Comparison of ENCODE assay signal across 8 cellular contexts in the genomic region with DNA sequence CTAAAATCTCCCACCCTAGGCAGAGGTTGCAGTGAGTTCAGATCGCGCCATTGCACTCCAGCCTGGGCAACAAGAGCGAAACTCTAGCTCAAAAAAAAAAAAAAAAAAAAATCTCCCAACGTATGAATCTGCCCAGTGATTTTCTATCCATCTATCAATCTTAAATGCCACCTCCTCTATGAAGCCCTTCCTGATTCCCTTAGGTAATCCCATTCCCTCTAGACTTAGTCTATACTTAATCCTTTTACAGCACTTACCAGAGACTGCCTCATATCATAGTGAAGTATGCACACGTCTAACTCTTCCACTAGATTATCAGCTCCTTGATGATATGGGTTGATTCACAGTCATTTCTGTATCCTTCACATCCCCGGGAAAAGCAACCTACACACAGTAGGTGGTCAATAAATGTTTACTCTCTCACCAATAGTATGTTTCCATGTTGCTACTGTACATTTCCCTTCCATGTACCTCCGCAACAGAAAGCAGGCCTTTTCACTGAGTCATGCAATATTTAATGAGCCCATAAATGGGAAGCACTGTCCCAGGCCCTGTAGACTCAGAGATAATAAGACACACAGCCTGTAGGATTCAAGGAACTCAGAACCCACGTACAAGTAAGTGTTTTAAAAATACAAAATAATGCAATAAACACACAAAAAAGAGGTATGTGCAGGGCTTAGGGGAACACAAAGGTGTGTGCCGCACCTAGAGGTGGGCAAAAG. TPM values are rescaled to one million over a fixed set of nuclear protein-coding genes. Genes with fewer than 3 reads are reported as not detected.
DNase-seq lines count a peak whose midpoint lies in the region; ATAC-seq and TF ChIP-seq lines count a peak whose summit lies in the region.

No MANE protein-coding gene starts in this region.

- no peak for DNase-seq in CD8-positive, alpha-beta T cell
- no peak for DNase-seq in MG63
- no peak for DNase-seq in colonic mucosa
- DNase-seq in DMS153 treated with DMSO at 0.1 percent for 48 hours (lab: John Stamatoyannopoulos, UW; ENCODE audit: unreplicated experiment), result no peak
- no peak for DNase-seq in activated CD4-positive, alpha-beta T cell treated with anti-CD3 and anti-CD28 coated beads, Interleukin-2, amount 50 U/mL, for 48 hours
- no peak for DNase-seq in NCI-H128 (lab: John Stamatoyannopoulos, UW; ENCODE audit: unreplicated experiment)

- no peak overlapping the region for H3K27ac Mint-ChIP-seq in CD8-positive, alpha-beta T cell
- H3K27ac Mint-ChIP-seq in nephron, result no peak overlapping the region

- H3K9me3 Mint-ChIP-seq in CD8-positive, alpha-beta T cell, result no peaks in the 10 kb centered on the region
- no peaks in the 10 kb centered on the region for H3K9me3 Mint-ChIP-seq in nephron

- peak overlapping the region in 1 of 2 donors; percentile 83 for H3K9ac ChIP-seq in colonic mucosa (ENCODE audit: low read depth in 2 of 2, low read length in 2 of 2)

- no peaks in the 10 kb centered on the region for H3K27me3 Mint-ChIP-seq in CD8-positive, alpha-beta T cell (ENCODE audit: low read depth)
- H3K27me3 Mint-ChIP-seq in nephron (ENCODE audit: low read depth), result no peaks in the 10 kb centered on the region

- no peak overlapping the region for H3K27ac ChIP-seq in CD8-positive, alpha-beta T cell (ENCODE audit: low read depth, low read length)
- H3K27ac ChIP-seq in colonic mucosa, result no peak overlapping the region

- H3K36me3 Mint-ChIP-seq in CD8-positive, alpha-beta T cell, result peaks cover 71% of the 10 kb centered on the region
- peaks cover 58% of the 10 kb centered on the region for H3K36me3 Mint-ChIP-seq in nephron (ENCODE audit: low read depth)

- peaks cover 34% of the 10 kb centered on the region for H3K4me1 ChIP-seq in CD8-positive, alpha-beta T cell (ENCODE audit: insufficient read depth, low read length)
- peaks cover 5% of the 10 kb centered on the region for H3K4me1 ChIP-seq in colonic mucosa

- POLR2A ChIA-PET in CD8-positive, alpha-beta T cell (lab: Charles Lee), result no interaction called here

- H3K4me3 ChIP-seq in CD8-positive, alpha-beta T cell (ENCODE audit: low read depth, low read length), result peak overlapping the region; percentile 91
- peak overlapping the region; percentile 91 for H3K4me3 ChIP-seq in MG63
- H3K4me3 ChIP-seq in colonic mucosa, result peak overlapping the region; percentile 67

- no peaks in the 10 kb centered on the region for H3K9me3 ChIP-seq in CD8-positive, alpha-beta T cell (ENCODE audit: low read length)
- no peaks in the 10 kb centered on the region for H3K9me3 ChIP-seq in MG63
- no peaks in the 10 kb centered on the region for H3K9me3 ChIP-seq in colonic mucosa

- intact Hi-C loops in CD8-positive, alpha-beta T cell (cut with DNase I, micrococcal nuclease), result loop anchor here (2.0 to 5.0 kb wide), 5 partner anchors 642 to 1912 kb away; a partner anchor contains a TSS
- intact Hi-C loops in colonic mucosa (cut with DNase I), result no loop called here

- H3K36me3 ChIP-seq in CD8-positive, alpha-beta T cell (ENCODE audit: insufficient read depth, low read length), result peaks cover 26% of the 10 kb centered on the region
- H3K36me3 ChIP-seq in MG63 (peaks cover 51% of the 10 kb centered on the region), colonic mucosa (peaks cover 6% of the 10 kb centered on the region)

- ATAC-seq in CD8-positive, alpha-beta T cell, result no peak
- no peak for ATAC-seq in HG03521 (IDR thresholded peaks at IDR 0.05; ENCODE audit: unreplicated experiment)

- H3K4me1 Mint-ChIP-seq in CD8-positive, alpha-beta T cell (ENCODE audit: low read depth), result peaks cover 59% of the 10 kb centered on the region
- peaks cover 35% of the 10 kb centered on the region for H3K4me1 Mint-ChIP-seq in nephron

- peak overlapping the region; percentile 99 for H3K4me3 Mint-ChIP-seq in CD8-positive, alpha-beta T cell
- H3K4me3 Mint-ChIP-seq in nephron, result peak overlapping the region; percentile 99 to 100 (median 100)

- CTCF ChIA-PET in CD8-positive, alpha-beta T cell (lab: Charles Lee), result no interaction called here

- no peak for TF ChIP-seq CTCF in CD8-positive, alpha-beta T cell (IDR thresholded peaks at IDR 0.05)
- TF ChIP-seq CTCF in colonic mucosa (IDR thresholded peaks at IDR 0.05) (no peak), nephron (IDR thresholded peaks at IDR 0.05; ENCODE audit: unreplicated experiment in 3 of 3) (no peak)

- H3K27me3 ChIP-seq in CD8-positive, alpha-beta T cell (ENCODE audit: insufficient read depth, low read length), result no peaks in the 10 kb centered on the region
- H3K27me3 ChIP-seq in MG63 (no peaks in the 10 kb centered on the region), colonic mucosa (no peaks in the 10 kb centered on the region)

RNA-seq across cellular contexts. Expression of a gene that starts 1.2 kb away (rescaled TPM):
- total RNA-seq in CD8-positive, alpha-beta T cell, result 10 to 100 TPM; 18.6 to 21.6 TPM
- 47.1 and 79.5 TPM in 2 replicates for total RNA-seq in MG63 (2014; rRNA removed; shearing (Covaris generic); ENCODE audit: low replicate concordance)
- 10 to 100 TPM; 49.2 to 61.6 TPM for total RNA-seq in colonic mucosa

RNA-seq across cellular contexts. Expression of a gene that starts 1.4 kb away (rescaled TPM):
- total RNA-seq in CD8-positive, alpha-beta T cell, result 10 to 100 TPM; 11.4 to 14.2 TPM
- 2.9 and 3.5 TPM in 2 replicates for total RNA-seq in MG63 (2014; rRNA removed; shearing (Covaris generic); ENCODE audit: low replicate concordance)
- 10 to 100 TPM; 24.0 to 27.4 TPM for total RNA-seq in colonic mucosa
